In the genomic region with DNA sequence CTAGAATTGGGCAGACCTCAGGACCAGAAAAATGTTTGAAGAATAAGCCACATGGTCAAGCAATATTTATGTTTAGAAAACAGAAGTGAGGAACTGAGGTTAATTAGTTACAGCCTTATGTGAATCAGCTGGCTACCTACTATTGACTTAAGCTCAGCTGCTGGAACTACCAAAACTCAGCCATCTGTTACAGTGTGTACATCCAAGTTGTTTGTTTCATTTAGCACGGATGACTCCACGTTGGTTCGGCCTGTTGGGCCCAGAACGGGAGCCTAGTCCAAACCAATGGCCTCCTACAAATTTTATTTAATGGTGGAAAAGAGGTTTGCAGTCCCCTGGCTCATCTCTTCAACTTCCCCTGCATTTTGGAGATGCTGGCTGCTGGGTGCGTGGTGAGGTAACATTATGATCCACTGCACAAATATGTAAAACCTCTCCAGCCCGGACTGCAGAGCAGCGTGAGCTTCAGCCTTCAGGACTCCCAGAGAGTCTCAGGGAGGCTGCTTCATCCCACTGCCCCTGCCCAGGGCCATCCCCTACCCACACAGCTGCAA, we compare ENCODE assay signal across 9 cellular contexts.
A peak's percentile ranks its signal among the peaks of the same experiment; 100 is the strongest.
DNase-seq lines count a peak whose midpoint lies in the region; ATAC-seq and TF ChIP-seq lines count a peak whose summit lies in the region.
"Had no signal": no experiment of that assay in that cellular context is flagged by ENCODE, and none has a peak within 500 bp of the region (broad histone marks: within the 10 kb centered on the region; RNA-seq: fewer than 3 reads in every experiment).

No MANE protein-coding gene starts in this region.

- peak; percentile 47 for DNase-seq in NOMO-1 treated with DMSO at 0.1 percent for 48 hours (lab: John Stamatoyannopoulos, UW; ENCODE audit: unreplicated experiment)
- no peak for DNase-seq in NOMO-1 treated with dmso at 0.1 percent for 144 hours (lab: John Stamatoyannopoulos, UW; ENCODE audit: unreplicated experiment)
- DNase-seq in left lung: peak in 1 of 2 donors; percentile 39
- DNase-seq in amygdala (lab: John Stamatoyannopoulos, UW): no peak
- DNase-seq in natural killer cell: no peak
- no peak for DNase-seq in erythroblast (lab: John Stamatoyannopoulos, UW)

- H3K4me3 Mint-ChIP-seq in natural killer cell: no peak overlapping the region

- H3K27me3 ChIP-seq in left lung: no peaks in the 10 kb centered on the region

- no peaks in the 10 kb centered on the region for H3K36me3 Mint-ChIP-seq in natural killer cell

- TF ChIP-seq POLR2A in erythroblast (IDR thresholded peaks at IDR 0.05; ENCODE audit: low read length): no peak

- intact Hi-C loops in left lung (cut with DNase I): loop anchor here in 1 of 2 donors (10.0 kb wide), 1 partner anchor 374 kb away; no protein-coding TSS in a partner anchor
- intact Hi-C loops in natural killer cell (cut with micrococcal nuclease): loop anchor here (10.0 kb wide), 1 partner anchor 254 kb away; a partner anchor contains a TSS

- H3K4me1 Mint-ChIP-seq in natural killer cell: peaks cover 8 to 13% of the 10 kb centered on the region in 2 donors

- no peaks in the 10 kb centered on the region for H3K9me3 Mint-ChIP-seq in natural killer cell

- no peaks in the 10 kb centered on the region for H3K27me3 Mint-ChIP-seq in natural killer cell (ENCODE audit: low read depth in 2 of 2)

- TF ChIP-seq CTCF in VCaP (conservative IDR thresholded peaks at IDR 0.05): no peak
- TF ChIP-seq CTCF in left lung (IDR thresholded peaks at IDR 0.05): no peak
- TF ChIP-seq CTCF in natural killer cell (IDR thresholded peaks at IDR 0.05): no peak

- H3K4me1 ChIP-seq in left lung: peaks cover 8 to 16% of the 10 kb centered on the region in 2 donors

- no peak overlapping the region for H3K27ac Mint-ChIP-seq in natural killer cell

- no peak overlapping the region for H3K4me3 ChIP-seq in left lung

- ATAC-seq in HG03196 (IDR thresholded peaks at IDR 0.05; ENCODE audit: unreplicated experiment) (peak; percentile 70), left lung (peak; percentile 57), natural killer cell (no peak)

- H3K27ac ChIP-seq in VCaP (peak overlapping the region; percentile 96), left lung (peak overlapping the region in 1 of 2 donors; percentile 65)
- H3K27ac ChIP-seq: C4-2B had no signal

- H3K36me3 ChIP-seq in left lung: no peaks in the 10 kb centered on the region

- H3K9me3 ChIP-seq in left lung: no peaks in the 10 kb centered on the region

Comparison
In these comparisons a context has a peak if more than half of its experiments do, and no peak if none do; other contexts are left out.
1. ATAC-seq: peak in HG03196 (single experiment) and left lung (single experiment); none in natural killer cell (0 of 3).